Comparison of ENCODE assay signal across 8 cellular contexts in genomic region chr7:127348247-127348631, GRCh38. TPM values are rescaled to one million over a fixed set of nuclear protein-coding genes. Genes with fewer than 3 reads are reported as not detected.
DNase-seq lines count a peak whose midpoint lies in the region; ATAC-seq, FAIRE-seq and TF ChIP-seq lines count a peak whose summit lies in the region.

No MANE protein-coding gene starts in this region.

- ATAC-seq in right cardiac atrium (no peak), Right ventricle myocardium inferior (no peak), K562 (no peak), lower lobe of right lung (no peak), HG02610 (IDR thresholded peaks at IDR 0.05; ENCODE audit: unreplicated experiment) (no peak)

- no peak for FAIRE-seq in K562 (lab: Jason Lieb, UNC)

- peak overlapping the region; percentile 33 to 93 for H3K9ac ChIP-seq in K562 (ENCODE audit: insufficient read depth in 1 of 2, low read depth in 2 of 2, low read length in 2 of 2)

- H3K9me3 ChIP-seq in right cardiac atrium (ENCODE audit: control insufficient read depth, low read length) = no peaks in the 10 kb centered on the region
- H3K9me3 ChIP-seq in K562 (replicated peaks; ENCODE audit: control insufficient read depth, insufficient read depth, low read depth, low read length) = no peaks in the 10 kb centered on the region
- no peaks in the 10 kb centered on the region for H3K9me3 ChIP-seq in lower lobe of right lung
- no peaks in the 10 kb centered on the region for H3K9me3 ChIP-seq in testis

- H4K20me1 ChIP-seq in K562 (replicated peaks; ENCODE audit: control insufficient read depth, insufficient read depth, low read length) = no peaks in the 10 kb centered on the region

- H3K4me1 ChIP-seq in right cardiac atrium (ENCODE audit: control insufficient read depth, insufficient read depth, low read length) (no peaks in the 10 kb centered on the region), K562 (replicated peaks in 1 of 2; ENCODE audit: control insufficient read depth in 2 of 2, insufficient read depth in 2 of 2, low read length in 2 of 2) (peaks cover 0 to 8% of the 10 kb centered on the region in 2 experiments; a peak in 3 of 5 replicates), lower lobe of right lung (no peaks in the 10 kb centered on the region), testis (no peaks in the 10 kb centered on the region)

- POLR2A ChIA-PET in K562 (lab: Yijun Ruan, JAX) = interaction anchor here (0.6 to 1.7 kb wide), 6 partner anchors 14 to 73 kb away, joined by 3 to 5 read pairs (median 3); no protein-coding TSS in a partner anchor

- no peak for TF ChIP-seq POLR2A in K562 (conservative IDR thresholded peaks at IDR 0.05)
- no peak for TF ChIP-seq POLR2A in testis (IDR thresholded peaks at IDR 0.05)
- TF ChIP-seq POLR2A in lower leg skin (IDR thresholded peaks at IDR 0.05) = no peak

- CTCF ChIA-PET in K562 (lab: Yijun Ruan, JAX; ENCODE audit: low intra/inter-chr PET ratio) = interaction anchor here (1.9 to 2.2 kb wide), 3 partner anchors 61 to 166 kb away, joined by 8 to 17 read pairs (median 10); no protein-coding TSS in a partner anchor

- no peak for TF ChIP-seq CTCF in K562 (IDR thresholded peaks at IDR 0.05 in 2 of 3, conservative IDR thresholded peaks at IDR 0.05 in 1 of 3; ENCODE audit: insufficient read depth in 2 of 3, low read depth in 1 of 3, low read length in 3 of 3)
- no peak for TF ChIP-seq CTCF in lower lobe of right lung (IDR thresholded peaks at IDR 0.05)
- no peak for TF ChIP-seq CTCF in testis (IDR thresholded peaks at IDR 0.05)
- TF ChIP-seq CTCF in lower leg skin (IDR thresholded peaks at IDR 0.05) = no peak

- H3K4me2 ChIP-seq in K562 (ENCODE audit: insufficient read depth, low read length) = peak overlapping the region; percentile 75

- H3K4me3 ChIP-seq in right cardiac atrium (ENCODE audit: low read length) = peak overlapping the region; percentile 30
- H3K4me3 ChIP-seq in K562 = peak overlapping the region; percentile 29
- peak overlapping the region; percentile 43 for H3K4me3 ChIP-seq in lower lobe of right lung
- peak overlapping the region in 1 of 2 donors; percentile 15 for H3K4me3 ChIP-seq in testis
- H3K4me3 ChIP-seq in lower leg skin (ENCODE audit: low read depth, poor library complexity, severe bottlenecking) = no peak overlapping the region

- H3K36me3 ChIP-seq in K562 (ENCODE audit: control insufficient read depth, insufficient read depth, low read length) = peaks cover 14% of the 10 kb centered on the region; the same call in 1 of the 3 replicates
- no peaks in the 10 kb centered on the region for H3K36me3 ChIP-seq in lower lobe of right lung
- no peaks in the 10 kb centered on the region for H3K36me3 ChIP-seq in testis (ENCODE audit: low read depth, missing control alignments)

- no peak for TF ChIP-seq RAD21 in K562 (CRISPR knock-in tag; conservative IDR thresholded peaks at IDR 0.05 in 1 of 2, IDR thresholded peaks at IDR 0.05 in 1 of 2)

- no peaks in the 10 kb centered on the region for H3K9me1 ChIP-seq in K562 (ENCODE audit: control insufficient read depth, insufficient read depth, low read length)

- H2AFZ ChIP-seq in K562 (ENCODE audit: low read depth, low read length) = peak overlapping the region; percentile 41

- H3K27me3 ChIP-seq in right cardiac atrium (ENCODE audit: control insufficient read depth, insufficient read depth) = no peaks in the 10 kb centered on the region
- no peaks in the 10 kb centered on the region for H3K27me3 ChIP-seq in K562 (ENCODE audit: control insufficient read depth in 2 of 2, insufficient read depth in 2 of 2, low read length in 2 of 2)
- no peaks in the 10 kb centered on the region for H3K27me3 ChIP-seq in lower lobe of right lung (ENCODE audit: low read depth)
- H3K27me3 ChIP-seq in testis = no peaks in the 10 kb centered on the region

- 93% methylated on average over 3 of the region's 3 CpGs for WGBS in right cardiac atrium
- WGBS in K562 (ENCODE audit: insufficient coverage, low coverage, missing lambda C conversion rate) = 80% methylated on average over 3 of the region's 3 CpGs
- 64 to 81% methylated on average over 3 of the region's 3 CpGs for WGBS in testis, 2 donors
- WGBS in lower leg skin, 2 donors = 90 to 94% methylated on average over 3 of the region's 3 CpGs

- intact Hi-C loops in right cardiac atrium (cut with DNase I) = no loop called here
- intact Hi-C loops in Right ventricle myocardium inferior (cut with DNase I) = loop anchor here (10.0 kb wide), 1 partner anchor 47 kb away; the partner anchor contains the start of gene ZNF800
- intact Hi-C loops in K562 (cut with micrococcal nuclease) = loop anchor here (1.0 to 10.0 kb wide), 3 partner anchors 43 to 857 kb away; no protein-coding TSS in a partner anchor
- intact Hi-C loops in lower lobe of right lung (cut with DNase I) = no loop called here
- intact Hi-C loops in testis (cut with DNase I; ENCODE audit: low total_unique reads) = no loop called here
- intact Hi-C loops in lower leg skin (cut with DNase I; ENCODE audit: low total_unique reads) = no loop called here

- in situ Hi-C loops in K562 (cut with MboI) = no loop called here

- DNase-seq in right cardiac atrium = no peak
- DNase-seq in Right ventricle myocardium inferior (ENCODE audit: missing footprints) = no peak
- DNase-seq in K562 (ENCODE audit: extremely low read depth in 1 of 4, low spot score in 3 of 4) = no peak
- DNase-seq in lower lobe of right lung = no peak
- DNase-seq in testis = no peak
- DNase-seq in NCI-H226 = no peak
- DNase-seq in lower leg skin (ENCODE audit: low spot score in 2 of 2) = no peak

- no peaks in the 10 kb centered on the region for H3K79me2 ChIP-seq in K562 (ENCODE audit: control insufficient read depth, insufficient read depth, low read length)

- TF ChIP-seq EP300 in K562 (IDR thresholded peaks at IDR 0.05; ENCODE audit: low read length) = no peak

- H3K27ac ChIP-seq in right cardiac atrium (ENCODE audit: low read length) (no peak overlapping the region), K562 (ENCODE audit: extremely low read depth, low read depth, low read length) (no peak overlapping the region), lower lobe of right lung (no peak overlapping the region), testis (no peak overlapping the region)

- no TSS peak for BruUV-seq in K562 (replicated peaks; lab: Mats Ljungman, UMichigan)

TF ChIP-seq in K562, 482 proteins besides CTCF, POLR2A, EP300 and RAD21 (continues in another document):
- TF ChIP-seq CTBP1 (IDR thresholded peaks at IDR 0.05; ENCODE audit: borderline replicate concordance) = no peak
- TF ChIP-seq ZNF449 (CRISPR knock-in tag; IDR thresholded peaks at IDR 0.05) = no peak
- no peak for TF ChIP-seq ZNF740 (CRISPR knock-in tag; IDR thresholded peaks at IDR 0.05)
- no peak for TF ChIP-seq ZNF740 (tag; IDR thresholded peaks at IDR 0.05)

RNA-seq across cellular contexts. Expression of gene ZNF800, which starts 44.3 kb away (rescaled TPM):
- total RNA-seq in right cardiac atrium (10 to 100 TPM; 24.3 to 29.3 (median 26.8) TPM), Right ventricle myocardium inferior (20.1 TPM), K562 (2014; rRNA removed) (21.0 and 25.2 TPM in 2 replicates), K562 (2014; rRNA removed; fragmentation: Illumina TruSeq; extraction: Trizol) (46.1 and 51.1 TPM in 2 replicates), K562 (2015; rRNA removed; fragmentation: Illumina TruSeq; extraction: Trizol) (54.0 and 58.3 TPM in 2 replicates), K562 (2021) (48.5 and 50.2 TPM in 2 replicates), lower lobe of right lung (36.6 TPM), testis (10 to 100 TPM; 40.7 to 44.3 TPM), lower leg skin (10 to 100 TPM; 43.3 to 60.9 (median 49.3) TPM)
- polyA plus RNA-seq in right cardiac atrium (5.9 TPM), K562 (2011; rRNA removed) (23.8 and 33.4 TPM in 2 replicates), K562 (2014; fragmentation: Illumina TruSeq; extraction: Trizol) (29.0 and 46.7 TPM in 2 replicates), K562 (2014; fragmentation: Nextera tagmentation; extraction: Ambion mirVana) (1 to 10 TPM; 7.5 to 9.3 TPM), K562 (2014; rRNA removed) (18.9 and 19.3 TPM in 2 replicates), testis (ENCODE audit: insufficient read depth, low read depth, low replicate concordance) (31.5 TPM)
- 28.7 and 131 TPM in 2 replicates for total RNA-seq in K562 (2011; cell fraction: chromatin; rRNA removed; ENCODE audit: low replicate concordance)
- total RNA-seq in K562 (2011; cell fraction: nucleolus; rRNA removed) = 19.2 and 29.9 TPM in 2 replicates
- 38.3 and 60.6 TPM in 2 replicates for total RNA-seq in K562 (2011; cell fraction: nucleoplasm; rRNA removed)
- 12.3 and 14.2 TPM in 2 replicates for polyA plus RNA-seq in K562 (2011; cell fraction: cytosol; rRNA removed)
- 53.9 and 61.4 TPM in 2 replicates for polyA plus RNA-seq in K562 (2011; cell fraction: nucleus; rRNA removed)
- polyA plus RNA-seq in K562 (2012) = 19.6 and 27.8 TPM in 2 replicates
- 61.9 and 63.0 TPM in 2 replicates for polyA minus RNA-seq in K562 (2011; rRNA and poly(A)+ RNA removed)
- polyA minus RNA-seq in K562 (2011; cell fraction: cytosol; rRNA and poly(A)+ RNA removed) = 22.8 and 31.1 TPM in 2 replicates
- 83.5 and 119 TPM in 2 replicates for polyA minus RNA-seq in K562 (2011; cell fraction: nucleus; rRNA and poly(A)+ RNA removed)

Comparison
In these comparisons a context has a peak if more than half of its experiments do, and no peak if none do; other contexts are left out.
1. intact Hi-C loops: an anchor here in Right ventricle myocardium inferior (10.0 kb wide) and K562 (1.0 to 10.0 kb wide); none called in right cardiac atrium, lower lobe of right lung, testis and lower leg skin.